Comparison of ENCODE assay signal across 8 cellular contexts in the genomic region with DNA sequence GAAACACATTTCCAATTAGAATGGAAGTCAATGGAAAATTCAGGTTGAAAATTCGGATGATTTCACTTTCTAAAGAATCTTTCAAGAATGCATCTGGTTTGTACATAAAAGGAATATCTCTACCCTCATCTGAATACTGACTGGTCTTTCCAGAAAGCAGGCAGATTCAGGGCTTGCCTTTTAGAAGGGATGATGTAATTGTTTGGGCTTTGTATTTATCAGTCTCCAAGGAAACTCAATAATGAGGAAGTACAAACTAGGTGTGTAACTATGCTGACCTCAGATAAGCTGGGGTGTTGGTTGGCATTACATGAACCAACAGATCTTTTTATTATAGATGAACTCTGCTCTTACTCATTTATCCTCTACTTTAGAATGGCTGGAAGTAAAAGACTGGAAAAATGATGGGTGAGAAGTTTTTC. TPM values are rescaled to one million over a fixed set of nuclear protein-coding genes. Genes with fewer than 3 reads are reported as not detected.
DNase-seq lines count a peak whose midpoint lies in the region; ATAC-seq and TF ChIP-seq lines count a peak whose summit lies in the region.

No MANE protein-coding gene starts in this region.

- H3K4me3 ChIP-seq in OCI-LY7 (ENCODE audit: low read depth, low read length, poor library complexity, severe bottlenecking), result no peak overlapping the region
- H3K4me3 ChIP-seq in esophagus muscularis mucosa, result no peak overlapping the region
- H3K4me3 ChIP-seq in osteoblast (ENCODE audit: insufficient read depth, low read length), result no peak overlapping the region

- H3K79me2 ChIP-seq in OCI-LY7 (ENCODE audit: insufficient read depth, low read depth, low read length), result no peaks in the 10 kb centered on the region
- peaks cover 3% of the 10 kb centered on the region for H3K79me2 ChIP-seq in osteoblast (ENCODE audit: insufficient read depth, low read length)

- BruUV-seq in OCI-LY7 (replicated peaks; lab: Mats Ljungman, UMichigan), result no TSS peak

- no peak for TF ChIP-seq EP300 in esophagus muscularis mucosa (IDR thresholded peaks at IDR 0.05)

- POLR2A ChIA-PET in OCI-LY7 (lab: Charles Lee), result interaction anchor here (0.7 kb wide), 1 partner anchor 96 kb away, joined by 3 read pairs; no protein-coding TSS in a partner anchor

- H3K4me2 ChIP-seq in OCI-LY7 (ENCODE audit: low read length) (no peak overlapping the region), osteoblast (ENCODE audit: insufficient read depth, low read length) (no peak overlapping the region)

- H2AFZ ChIP-seq in OCI-LY7 (ENCODE audit: low read length) (no peak overlapping the region), osteoblast (ENCODE audit: low read length) (no peak overlapping the region)

- WGBS in esophagus muscularis mucosa, result 30% methylated on average over 1 of the region's 1 CpG

- H4K20me1 ChIP-seq in OCI-LY7 (ENCODE audit: insufficient read depth, low read length) (no peaks in the 10 kb centered on the region), osteoblast (ENCODE audit: insufficient read depth, low read length) (no peaks in the 10 kb centered on the region)

- DNase-seq in A172 (ENCODE audit: low spot score) (peak; percentile 86), OCI-LY7 (ENCODE audit: low spot score) (peak; percentile 23), esophagus muscularis mucosa (ENCODE audit: extremely low spot score) (no peak), osteoblast (ENCODE audit: insufficient read length, low spot score, missing footprints) (no peak), NCI-H187 treated with DMSO at 0.1 percent for 48 hours (lab: John Stamatoyannopoulos, UW) (no peak), activated T-cell treated with anti-CD3 and anti-CD28 coated beads for 4 hours (no peak)

- no peaks in the 10 kb centered on the region for H3K4me1 ChIP-seq in OCI-LY7 (ENCODE audit: insufficient read depth, low read length, poor library complexity, severe bottlenecking)
- peaks cover 21 to 62% (median 31%) of the 10 kb centered on the region in 4 donors for H3K4me1 ChIP-seq in esophagus muscularis mucosa
- no peaks in the 10 kb centered on the region for H3K4me1 ChIP-seq in osteoblast (ENCODE audit: insufficient read depth, low read length)

- no peaks in the 10 kb centered on the region for H3K9me2 ChIP-seq in OCI-LY7 (ENCODE audit: insufficient read depth, low read length)

- intact Hi-C loops in OCI-LY7 (cut with micrococcal nuclease; ENCODE audit: unreplicated experiment), result no loop called here
- intact Hi-C loops in esophagus muscularis mucosa (cut with DNase I), result no loop called here

- CTCF ChIA-PET in OCI-LY7 (lab: Charles Lee; ENCODE audit: unreplicated experiment), result no interaction called here

- no peak for TF ChIP-seq POLR2A in esophagus muscularis mucosa (IDR thresholded peaks at IDR 0.05; ENCODE audit: low read depth)

- H3K9me3 ChIP-seq in OCI-LY7 (ENCODE audit: low read length) (no peaks in the 10 kb centered on the region), esophagus muscularis mucosa (no peaks in the 10 kb centered on the region), osteoblast (ENCODE audit: low read depth, low read length) (no peaks in the 10 kb centered on the region)

- H3K36me3 ChIP-seq in OCI-LY7 (ENCODE audit: insufficient read depth, low read length), result no peaks in the 10 kb centered on the region
- peaks cover 0 to 77% (median 15%) of the 10 kb centered on the region in 4 donors for H3K36me3 ChIP-seq in esophagus muscularis mucosa
- H3K36me3 ChIP-seq in osteoblast (ENCODE audit: insufficient read depth, low read length), result peaks cover 13% of the 10 kb centered on the region

- no peak for TF ChIP-seq CTCF in OCI-LY7 (conservative IDR thresholded peaks at IDR 0.05; ENCODE audit: low read length)
- TF ChIP-seq CTCF in esophagus muscularis mucosa (IDR thresholded peaks at IDR 0.05), result no peak
- no peak for TF ChIP-seq CTCF in osteoblast (IDR thresholded peaks at IDR 0.05; ENCODE audit: extremely low read depth, low read depth, low read length)

- no peak overlapping the region for H3K27ac ChIP-seq in OCI-LY7 (ENCODE audit: low read depth, low read length, poor library complexity, severe bottlenecking)
- H3K27ac ChIP-seq in esophagus muscularis mucosa (replicated peaks in 1 of 4), result peak overlapping the region; percentile 63 to 74 (median 68)
- peak overlapping the region; percentile 80 for H3K27ac ChIP-seq in osteoblast (ENCODE audit: low read depth, low read length)

- ATAC-seq in GM18873 (IDR thresholded peaks at IDR 0.05; ENCODE audit: low FRiP score, unreplicated experiment) (peak; percentile 76), HG03108 (IDR thresholded peaks at IDR 0.05; ENCODE audit: unreplicated experiment) (peak; percentile 77)

- H3K27me3 ChIP-seq in esophagus muscularis mucosa (no peaks in the 10 kb centered on the region), osteoblast (ENCODE audit: insufficient read depth, low read length) (no peaks in the 10 kb centered on the region)

RNA-seq across cellular contexts. Expression of a gene that starts 24.1 kb away (rescaled TPM):
- total RNA-seq in A172 (2014; rRNA removed; shearing (Covaris generic)), result 18.9 and 20.9 TPM in 2 replicates
- total RNA-seq in OCI-LY7 (2014; rRNA removed; shearing (Covaris generic)), result 22.3 and 23.1 TPM in 2 replicates
- total RNA-seq in OCI-LY7 (2022) (103 and 105 TPM in 2 replicates), esophagus muscularis mucosa (10 to 100 TPM; 40.7 to 86.8 (median 83.4) TPM), osteoblast (25.0 and 26.1 TPM in 2 replicates)

Comparison
In these comparisons a context has a peak if more than half of its experiments do, and no peak if none do; other contexts are left out.
1. DNase-seq: peak in A172 (single experiment) and OCI-LY7 (single experiment); none in esophagus muscularis mucosa (single experiment), osteoblast (single experiment), NCI-H187 treated with DMSO at 0.1 percent for 48 hours (single experiment) and activated T-cell treated with anti-CD3 and anti-CD28 coated beads for 4 hours (single experiment).